Comparison of ENCODE assay signal across 34 cellular contexts in genomic region chr7:119983468-119983867, GRCh38.
"Had no signal": no experiment of that assay in that cellular context is flagged by ENCODE, and none has a peak within 500 bp of the region (broad histone marks: within the 10 kb centered on the region; RNA-seq: fewer than 3 reads in every experiment).

No MANE protein-coding gene starts in this region.

- H3K4me3 ChIP-seq: Peyer's patch had no signal

- H3K27ac ChIP-seq: brain microvascular endothelial cell, Peyer's patch, WERI-Rb-1 had no signal

- H3K27me3 ChIP-seq: brain microvascular endothelial cell, Peyer's patch had no signal

- ATAC-seq: activated CD8-positive, alpha-beta memory T cell treated with anti-CD3 and anti-CD28 coated beads, Interleukin-2, amount 10 ng/mL, durations not matched to agents 7 days and 5 days; PC-3 had no signal

- H3K4me1 ChIP-seq: Peyer's patch had no signal

- H3K36me3 ChIP-seq: brain microvascular endothelial cell, Peyer's patch, WERI-Rb-1 had no signal

- DNase-seq: activated CD4-positive, alpha-beta memory T cell treated with anti-CD3 and anti-CD28 coated beads, Interleukin-2, amount 10 ng/mL, durations not matched to agents 7 days and 5 days; activated CD4-positive, alpha-beta T cell treated with anti-CD3 and anti-CD28 coated beads for 1 hour; activated CD4-positive, alpha-beta T cell treated with anti-CD3 and anti-CD28 coated beads for 48 hours; activated CD4-positive, CD25-positive, alpha-beta regulatory T cell; activated CD8-positive, alpha-beta memory T cell treated with anti-CD3 and anti-CD28 coated beads for 24 hours; activated CD8-positive, alpha-beta memory T cell treated with anti-CD3 and anti-CD28 coated beads, Interleukin-2, amount 10 ng/mL, durations not matched to agents 7 days and 5 days; activated CD8-positive, alpha-beta memory T cell treated with anti-CD3 and anti-CD28 coated beads, Interleukin-2, amount 50 U/mL, for 48 hours; activated effector memory CD4-positive, alpha-beta T cell treated with Interleukin-2 at 50 U/mL for 16 hours; activated naive CD4-positive, alpha-beta T cell; activated naive CD4-positive, alpha-beta T cell treated with anti-CD3 and anti-CD28 coated beads, Interleukin-2, amount 50 U/mL, for 16 hours; activated naive CD8-positive, alpha-beta T cell treated with anti-CD3 and anti-CD28 coated beads for 36 hours; activated T-cell treated with anti-CD3 and anti-CD28 coated beads, Interleukin-2, amount 50 U/mL, for 48 hours; amniotic stem cell; brain microvascular endothelial cell; Karpas-422; KBM-7; MV-4-11; NCI-H1092; NCI-H1436 treated with DMSO at 0.1 percent for 48 hours; NCI-H1694 treated with DMSO at 0.1 percent for 48 hours; NCI-H2029; NCI-H345; NCI-H510A; NCI-H526; NCI-H748 treated with DMSO at 0.1 percent for 48 hours; NK-92 treated with Interleukin-12 subunit alpha and Interleukin-12 subunit beta, amount 100 ng/mL, for 24 hours; PC-3; RPMI8226; SW 1271; T-helper 1 cell; T-helper 2 cell; T-helper 9 cell; WERI-Rb-1 had no signal
